ENCODE assay signal across 9 cellular contexts in genomic region chr6:2633763-2634150, GRCh38.
DNase-seq lines count a peak whose midpoint lies in the region; ATAC-seq and TF ChIP-seq lines count a peak whose summit lies in the region.
"Had no signal": no experiment of that assay in that cellular context is flagged by ENCODE, and none has a peak within 500 bp of the region (broad histone marks: within the 10 kb centered on the region; RNA-seq: fewer than 3 reads in every experiment).

No MANE protein-coding gene starts in this region.

- TF ChIP-seq CTCF in fibroblast of pulmonary artery (IDR thresholded peaks at IDR 0.05; ENCODE audit: low read length, missing control alignments) (no peak), prostate gland (IDR thresholded peaks at IDR 0.05) (no peak), GM20000 (IDR thresholded peaks at IDR 0.05; ENCODE audit: extremely low read depth, missing control alignments) (no peak)

- H3K9me3 Mint-ChIP-seq in CD4-positive, alpha-beta memory T cell, result no peaks in the 10 kb centered on the region
- H3K9me3 Mint-ChIP-seq: activated naive CD8-positive, alpha-beta T cell treated with anti-CD3 and anti-CD28 coated beads, Interleukin-2, amount 10 ng/mL, durations not matched to agents 7 days and 5 days had no signal

- intact Hi-C loops in CD4-positive, alpha-beta memory T cell (cut with micrococcal nuclease), result loop anchor here (1.0 to 5.0 kb wide), 5 partner anchors 186 to 1037 kb away; no protein-coding TSS in a partner anchor
- intact Hi-C loops in prostate gland (cut with DNase I), result loop anchor here (2.0 to 10.0 kb wide), 4 partner anchors 189 to 1029 kb away; no protein-coding TSS in a partner anchor

- no peak for TF ChIP-seq POLR2A in prostate gland (IDR thresholded peaks at IDR 0.05)

- H3K27me3 ChIP-seq in CD4-positive, alpha-beta memory T cell (ENCODE audit: insufficient read depth, low read length), result no peaks in the 10 kb centered on the region
- no peaks in the 10 kb centered on the region for H3K27me3 ChIP-seq in prostate gland (replicated peaks; ENCODE audit: insufficient read depth)

- WGBS in prostate gland, result 62% methylated on average over 15 of the region's 15 CpGs

- H3K4me1 ChIP-seq in CD4-positive, alpha-beta memory T cell (ENCODE audit: insufficient read depth, low read length), result no peaks in the 10 kb centered on the region
- no peaks in the 10 kb centered on the region for H3K4me1 ChIP-seq in prostate gland (replicated peaks)

- no peak overlapping the region for H3K27ac ChIP-seq in CD4-positive, alpha-beta memory T cell (ENCODE audit: low read depth, low read length)
- H3K27ac ChIP-seq in prostate gland, result peak overlapping the region; percentile 66 to 68

- H3K4me3 Mint-ChIP-seq in CD4-positive, alpha-beta memory T cell, result peak overlapping the region; percentile 6 to 74 (median 56)
- peak overlapping the region; percentile 68 for H3K4me3 Mint-ChIP-seq in T-helper 17 cell

- no peaks in the 10 kb centered on the region for H3K36me3 Mint-ChIP-seq in CD4-positive, alpha-beta memory T cell
- peaks cover 4% of the 10 kb centered on the region for H3K36me3 Mint-ChIP-seq in T-helper 17 cell (ENCODE audit: low read depth)
- H3K36me3 Mint-ChIP-seq: activated naive CD8-positive, alpha-beta T cell treated with anti-CD3 and anti-CD28 coated beads, Interleukin-2, amount 10 ng/mL, durations not matched to agents 7 days and 5 days had no signal

- H3K27me3 Mint-ChIP-seq in CD4-positive, alpha-beta memory T cell, result peaks cover 8 to 18% of the 10 kb centered on the region in 2 donors
- H3K27me3 Mint-ChIP-seq in T-helper 17 cell, result peaks cover 31% of the 10 kb centered on the region

- no peaks in the 10 kb centered on the region for H3K9me3 ChIP-seq in CD4-positive, alpha-beta memory T cell (ENCODE audit: control insufficient read depth in 1 of 2, low read length in 2 of 2)
- H3K9me3 ChIP-seq in T-helper 17 cell (ENCODE audit: control insufficient read depth, low read length, poor library complexity, severe bottlenecking) (no peaks in the 10 kb centered on the region), prostate gland (no peaks in the 10 kb centered on the region)

- H3K4me3 ChIP-seq in CD4-positive, alpha-beta memory T cell (ENCODE audit: low read length in 2 of 2), result no peak overlapping the region
- H3K4me3 ChIP-seq in fibroblast of pulmonary artery (replicated peaks; ENCODE audit: low read depth, low read length), result peak overlapping the region; percentile 34
- H3K4me3 ChIP-seq in prostate gland, result peak overlapping the region; percentile 35 to 38

- CTCF ChIA-PET in CD4-positive, alpha-beta memory T cell (lab: Charles Lee; ENCODE audit: partially characterized antibody), result interaction anchor here (0.6 to 7.1 kb wide), 43 partner anchors 8 to 1300 kb away, joined by 3 to 216 read pairs (median 4); no protein-coding TSS in a partner anchor

- DNase-seq in CD4-positive, alpha-beta memory T cell, result no peak
- DNase-seq in T-helper 17 cell, result no peak
- no peak for DNase-seq in fibroblast of pulmonary artery (ENCODE audit: low read depth)
- no peak for DNase-seq in prostate gland (ENCODE audit: low spot score)
- no peak for DNase-seq in GM20000 (ENCODE audit: low spot score)
- no peak for DNase-seq in NCI-H2196 (lab: John Stamatoyannopoulos, UW; ENCODE audit: unreplicated experiment)

- H3K36me3 ChIP-seq in CD4-positive, alpha-beta memory T cell (ENCODE audit: insufficient read depth, low read length), result no peaks in the 10 kb centered on the region
- no peaks in the 10 kb centered on the region for H3K36me3 ChIP-seq in prostate gland

- H3K27ac Mint-ChIP-seq in CD4-positive, alpha-beta memory T cell, result no peak overlapping the region
- H3K27ac Mint-ChIP-seq in T-helper 17 cell, result no peak overlapping the region
- H3K27ac Mint-ChIP-seq: activated naive CD8-positive, alpha-beta T cell treated with anti-CD3 and anti-CD28 coated beads, Interleukin-2, amount 10 ng/mL, durations not matched to agents 7 days and 5 days had no signal

- ATAC-seq in T-helper 17 cell (no peak), HG03045 (IDR thresholded peaks at IDR 0.05; ENCODE audit: unreplicated experiment) (no peak), HG03097 (IDR thresholded peaks at IDR 0.05; ENCODE audit: low FRiP score, unreplicated experiment) (no peak)

- peaks cover 0 to 6% (median 4%) of the 10 kb centered on the region in 4 donors for H3K4me1 Mint-ChIP-seq in CD4-positive, alpha-beta memory T cell
- H3K4me1 Mint-ChIP-seq in T-helper 17 cell, result peaks cover 5% of the 10 kb centered on the region

- POLR2A ChIA-PET in CD4-positive, alpha-beta memory T cell (lab: Charles Lee; ENCODE audit: partially characterized antibody), result interaction anchor here (0.6 to 2.4 kb wide), 3 partner anchors 1027 to 1042 kb away, joined by 3 to 7 read pairs (median 3); no protein-coding TSS in a partner anchor

Comparison
In these comparisons a context has a peak if more than half of its experiments do, and no peak if none do; other contexts are left out.
1. H3K4me3 ChIP-seq: peak in fibroblast of pulmonary artery (single experiment) and prostate gland (2 of 2); none in CD4-positive, alpha-beta memory T cell (0 of 2).